8 cellular contexts compared by ENCODE assay signal in genomic region chr9:5626727-5627634, GRCh38. TPM values are rescaled to one million over a fixed set of nuclear protein-coding genes. Genes with fewer than 3 reads are reported as not detected.
DNase-seq lines count a peak whose midpoint lies in the region; ATAC-seq, FAIRE-seq and TF ChIP-seq lines count a peak whose summit lies in the region.

No MANE protein-coding gene starts in this region.

- no peak for TF ChIP-seq CTCF in A673 (conservative IDR thresholded peaks at IDR 0.05; ENCODE audit: low read depth, low read length)

- H3K4me1 ChIP-seq in A673 (ENCODE audit: insufficient read depth, low read length, poor library complexity, severe bottlenecking), result peaks cover 24% of the 10 kb centered on the region

- no peaks in the 10 kb centered on the region for H3K36me3 ChIP-seq in A673 (ENCODE audit: insufficient read depth, low read length, poor library complexity, severe bottlenecking)

- intact Hi-C loops in A673 (cut with micrococcal nuclease; ENCODE audit: unreplicated experiment), result loop anchor here (5.0 kb wide), 2 partner anchors 205 to 380 kb away; partner anchors contain the start of gene ERMP1

- no TSS peak for BruUV-seq in A673 (replicated peaks; lab: Mats Ljungman, UMichigan)

- peak; percentile 93 for FAIRE-seq in GM18507 (lab: Jason Lieb, UNC)

- no peaks in the 10 kb centered on the region for H3K27me3 ChIP-seq in A673 (replicated peaks; ENCODE audit: insufficient read depth, low read depth, low read length, poor library complexity)

- H3K4me3 ChIP-seq in A673 (ENCODE audit: low read depth, low read length, poor library complexity, severe bottlenecking), result peak overlapping the region; percentile 98

- ATAC-seq in HG02885 (IDR thresholded peaks at IDR 0.05; ENCODE audit: poor library complexity, unreplicated experiment), result peak; percentile 45
- ATAC-seq in activated T-cell treated with anti-CD3 and anti-CD28 coated beads, Interleukin-2, amount 50 U/mL, for 72 hours (replicated peaks in 1 of 2), result peak; percentile 23 to 40

- POLR2A ChIA-PET in A673 (lab: Charles Lee; ENCODE audit: low non-redundant PET), result interaction anchor here (0.6 kb wide), 2 partner anchors 487 to 910 kb away, joined by 3 to 6 read pairs; no protein-coding TSS in a partner anchor

- DNase-seq in A673 (ENCODE audit: low spot score) (peak; percentile 86), GM18507 (ENCODE audit: extremely low spot score, insufficient read length, low read depth) (no peak), NCI-H2227 treated with DMSO at 0.1 percent for 48 hours (lab: John Stamatoyannopoulos, UW) (peak; percentile 14), fibroblast of the conjunctiva (ENCODE audit: low read depth) (peak; percentile 91), pons (ENCODE audit: low spot score) (peak; percentile 92), mesenteric fat pad (ENCODE audit: low spot score) (no peak)
- peak; percentile 52 to 65 for DNase-seq in activated T-cell treated with anti-CD3 and anti-CD28 coated beads, Interleukin-2, amount 50 U/mL, for 72 hours

- peak overlapping the region; percentile 94 for H3K27ac ChIP-seq in A673 (ENCODE audit: low read depth, low read length, poor library complexity, severe bottlenecking)

- peaks cover 11 to 15% of the 10 kb centered on the region in 2 donors for H3K36me3 Mint-ChIP-seq in activated T-cell treated with anti-CD3 and anti-CD28 coated beads, Interleukin-2, amount 50 U/mL, for 72 hours (ENCODE audit: insufficient read depth in 2 of 2)

- H3K9me3 ChIP-seq in A673 (ENCODE audit: low read depth, low read length, poor library complexity, severe bottlenecking), result no peaks in the 10 kb centered on the region

- no peaks in the 10 kb centered on the region for H3K9me3 Mint-ChIP-seq in activated T-cell treated with anti-CD3 and anti-CD28 coated beads, Interleukin-2, amount 50 U/mL, for 72 hours

- H3K4me3 Mint-ChIP-seq in activated T-cell treated with anti-CD3 and anti-CD28 coated beads, Interleukin-2, amount 50 U/mL, for 72 hours, result peak overlapping the region; percentile 88 to 99

- no peaks in the 10 kb centered on the region for H3K27me3 Mint-ChIP-seq in activated T-cell treated with anti-CD3 and anti-CD28 coated beads, Interleukin-2, amount 50 U/mL, for 72 hours (ENCODE audit: low read depth)

- CTCF ChIA-PET in A673 (lab: Charles Lee), result interaction anchor here (0.6 kb wide), 2 partner anchors 40 to 877 kb away, joined by 3 to 5 read pairs; no protein-coding TSS in a partner anchor

- H3K27ac Mint-ChIP-seq in activated T-cell treated with anti-CD3 and anti-CD28 coated beads, Interleukin-2, amount 50 U/mL, for 72 hours, result peak overlapping the region; percentile 95

- peaks cover 46% of the 10 kb centered on the region for H3K4me1 Mint-ChIP-seq in activated T-cell treated with anti-CD3 and anti-CD28 coated beads, Interleukin-2, amount 50 U/mL, for 72 hours (ENCODE audit: low read depth)

RNA-seq across cellular contexts. Expression of gene RIC1, which starts 1.9 kb away (rescaled TPM):
- 23.3 and 24.7 TPM in 2 replicates for total RNA-seq in A673 (2021)
- total RNA-seq in activated T-cell treated with anti-CD3 and anti-CD28 coated beads, Interleukin-2, amount 50 U/mL, for 72 hours, result 10 to 100 TPM; 22.0 to 25.9 TPM
- total RNA-seq in mesenteric fat pad, result 22.5 TPM

Comparison
In these comparisons a context has a peak if more than half of its experiments do, and no peak if none do; other contexts are left out.
1. DNase-seq: peak in A673 (single experiment), NCI-H2227 treated with DMSO at 0.1 percent for 48 hours (single experiment), activated T-cell treated with anti-CD3 and anti-CD28 coated beads, Interleukin-2, amount 50 U/mL, for 72 hours (2 of 2), fibroblast of the conjunctiva (single experiment) and pons (single experiment); none in GM18507 (single experiment) and mesenteric fat pad (single experiment).